ENCODE assay signal across 7 cellular contexts in the genomic region with DNA sequence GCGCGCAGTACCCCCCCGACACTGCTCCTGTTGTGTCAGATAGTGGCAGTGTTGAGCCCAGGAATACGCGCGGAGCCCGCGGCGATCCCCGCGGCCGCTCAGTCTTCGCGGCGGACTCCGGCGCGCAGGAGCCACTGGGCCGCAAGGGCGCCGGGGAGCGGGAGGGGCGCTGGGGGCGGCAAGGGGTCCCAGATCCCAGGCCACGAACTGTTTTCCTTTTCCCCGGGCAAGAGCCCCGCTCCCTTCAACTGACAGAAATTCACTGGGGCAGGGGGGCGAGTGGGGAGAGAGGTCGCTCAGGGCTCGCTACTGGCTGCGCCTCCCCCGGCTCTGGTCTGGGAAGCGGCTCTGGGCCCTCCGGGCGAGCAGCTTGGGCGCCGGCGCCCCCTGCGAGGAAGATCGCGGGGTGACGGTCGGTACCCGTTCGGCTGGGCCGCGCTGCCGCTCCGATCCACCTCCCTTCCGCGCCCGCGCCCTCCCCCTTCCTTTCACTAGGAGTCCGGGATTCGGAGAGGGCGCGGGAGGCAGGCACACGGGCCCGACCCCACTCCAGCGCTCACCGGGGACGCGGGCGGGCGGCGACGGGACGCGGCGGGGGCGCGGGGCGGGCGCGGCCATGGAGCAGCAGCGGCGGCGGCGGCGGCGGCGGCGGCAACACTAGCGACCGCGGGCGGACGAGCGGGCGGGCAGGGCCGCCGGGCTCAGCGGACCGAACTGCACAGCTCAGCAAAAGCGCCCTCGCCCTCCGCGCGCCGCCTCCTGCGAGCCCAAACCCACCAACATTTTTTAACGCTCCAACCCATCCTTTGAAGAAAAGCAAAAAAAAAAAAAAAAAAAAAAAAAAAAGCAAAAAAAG. TPM values are rescaled to one million over a fixed set of nuclear protein-coding genes. Genes with fewer than 3 reads are reported as not detected.
DNase-seq lines count a peak whose midpoint lies in the region; ATAC-seq, FAIRE-seq and TF ChIP-seq lines count a peak whose summit lies in the region.

No MANE protein-coding gene starts in this region.

- H4K20me1 ChIP-seq in K562 (replicated peaks; ENCODE audit: control insufficient read depth, insufficient read depth, low read length): no peaks in the 10 kb centered on the region

- H3K4me1 ChIP-seq in K562 (replicated peaks in 1 of 2; ENCODE audit: control insufficient read depth in 2 of 2, insufficient read depth in 2 of 2, low read length in 2 of 2) (peaks cover 0 to 10% of the 10 kb centered on the region in 2 experiments; a peak in 2 of 5 replicates), iPS-15b (ENCODE audit: control insufficient read depth, insufficient read depth, low read length) (peaks cover 13% of the 10 kb centered on the region), gastrocnemius medialis (peaks cover 29 to 32% of the 10 kb centered on the region in 2 donors)

- no peak for TF ChIP-seq EP300 in K562 (IDR thresholded peaks at IDR 0.05; ENCODE audit: low read length)

- in situ Hi-C loops in K562 (cut with MboI): no loop called here
- in situ Hi-C loops in gastrocnemius medialis (cut with MboI; ENCODE audit: low sequenced_read_pairs in 4 of 4): loop anchor here (5.0 to 25.0 kb wide), 6 partner anchors 108 to 706 kb away; no protein-coding TSS in a partner anchor

- peak; percentile 40 to 48; a peak in 3 of 4 replicates for TF ChIP-seq RAD21 in K562 (CRISPR knock-in tag; conservative IDR thresholded peaks at IDR 0.05 in 1 of 2, IDR thresholded peaks at IDR 0.05 in 1 of 2)

- no peaks in the 10 kb centered on the region for H3K36me3 ChIP-seq in K562 (ENCODE audit: control insufficient read depth, insufficient read depth, low read length)
- H3K36me3 ChIP-seq in iPS-15b (ENCODE audit: control insufficient read depth, insufficient read depth, low read length): no peaks in the 10 kb centered on the region
- H3K36me3 ChIP-seq in gastrocnemius medialis: no peaks in the 10 kb centered on the region

- peak; percentile 92 for DNase-seq in NCI-H146 (lab: John Stamatoyannopoulos, UW)
- peak; percentile 34 for DNase-seq in T-helper 9 cell
- peak; percentile 67 to 79 (median 69) for DNase-seq in K562 (ENCODE audit: extremely low read depth in 1 of 4, low spot score in 3 of 4)
- DNase-seq in gastrocnemius medialis: peak; percentile 84 to 87

- H3K79me2 ChIP-seq in K562 (ENCODE audit: control insufficient read depth, insufficient read depth, low read length): no peaks in the 10 kb centered on the region

- H3K9me3 ChIP-seq in K562 (replicated peaks; ENCODE audit: control insufficient read depth, insufficient read depth, low read depth, low read length) (no peaks in the 10 kb centered on the region), iPS-15b (ENCODE audit: control insufficient read depth, insufficient read depth, low read length) (no peaks in the 10 kb centered on the region), gastrocnemius medialis (no peaks in the 10 kb centered on the region)

- H3K9me1 ChIP-seq in K562 (ENCODE audit: control insufficient read depth, insufficient read depth, low read length): no peaks in the 10 kb centered on the region

- H3K27ac ChIP-seq in K562 (ENCODE audit: extremely low read depth, low read depth, low read length) (no peak overlapping the region), gastrocnemius medialis (peak overlapping the region; percentile 86 to 100 (median 96))

- intact Hi-C loops in K562 (cut with micrococcal nuclease): loop anchor here (10.0 kb wide), 1 partner anchor 216 kb away; no protein-coding TSS in a partner anchor
- intact Hi-C loops in gastrocnemius medialis (cut with DNase I; ENCODE audit: low total_unique reads): loop anchor here (1.0 kb wide), 4 partner anchors 65 to 645 kb away; no protein-coding TSS in a partner anchor

- TF ChIP-seq POLR2A in K562 (conservative IDR thresholded peaks at IDR 0.05): no peak
- peak; percentile 89 to 91 for TF ChIP-seq POLR2A in gastrocnemius medialis (IDR thresholded peaks at IDR 0.05)

- peak overlapping the region in 1 of 2 experiments; percentile 85; a peak in 2 of 4 replicates for H3K9ac ChIP-seq in K562 (ENCODE audit: insufficient read depth in 1 of 2, low read depth in 2 of 2, low read length in 2 of 2)
- H3K9ac ChIP-seq in iPS-15b (ENCODE audit: low read depth, low read length): no peak overlapping the region

- H3K4me3 ChIP-seq in K562: peak overlapping the region; percentile 36
- peak overlapping the region; percentile 54 for H3K4me3 ChIP-seq in iPS-15b (ENCODE audit: low read depth, low read length)
- H3K4me3 ChIP-seq in gastrocnemius medialis: peak overlapping the region; percentile 58 to 83 (median 79)

- ATAC-seq in GM18502 (IDR thresholded peaks at IDR 0.05; ENCODE audit: poor library complexity, unreplicated experiment): peak; percentile 88
- ATAC-seq in HG02870 (IDR thresholded peaks at IDR 0.05; ENCODE audit: unreplicated experiment): peak; percentile 84
- peak; percentile 100 for ATAC-seq in K562
- ATAC-seq in gastrocnemius medialis: peak; percentile 75 to 79

- TF ChIP-seq CTCF in K562 (IDR thresholded peaks at IDR 0.05 in 2 of 3, conservative IDR thresholded peaks at IDR 0.05 in 1 of 3; ENCODE audit: insufficient read depth in 2 of 3, low read depth in 1 of 3, low read length in 3 of 3) (peak; percentile 47 to 65 (median 53); a peak in 5 of 6 replicates), gastrocnemius medialis (IDR thresholded peaks at IDR 0.05 in 4 of 5, conservative IDR thresholded peaks at IDR 0.05 in 1 of 5) (peak; percentile 34 to 73 (median 70))

- FAIRE-seq in K562 (lab: Jason Lieb, UNC): no peak

- CTCF ChIA-PET in K562 (lab: Yijun Ruan, JAX; ENCODE audit: low intra/inter-chr PET ratio): interaction anchor here (0.6 kb wide), 1 partner anchor 534 kb away, joined by 4 read pairs; no protein-coding TSS in a partner anchor

- H3K4me2 ChIP-seq in K562 (ENCODE audit: insufficient read depth, low read length): peak overlapping the region; percentile 37; the same call in 1 of the 2 replicates

- POLR2A ChIA-PET in K562 (lab: Yijun Ruan, JAX): no interaction called here

- 0 out of 2 replicates have a peak overlapping the region, but pooled peaks have one; percentile 45 for H2AFZ ChIP-seq in K562 (ENCODE audit: low read depth, low read length)

- WGBS in K562 (ENCODE audit: insufficient coverage, low coverage, missing lambda C conversion rate): 0% methylated on average over 15 of the region's 102 CpGs

- H3K27me3 ChIP-seq in K562 (ENCODE audit: control insufficient read depth in 2 of 2, insufficient read depth in 2 of 2, low read length in 2 of 2): peaks cover 2 to 9% of the 10 kb centered on the region in 2 experiments; a peak in 3 of 5 replicates
- H3K27me3 ChIP-seq in iPS-15b (ENCODE audit: control insufficient read depth, insufficient read depth, low read length): peaks cover 21% of the 10 kb centered on the region
- H3K27me3 ChIP-seq in gastrocnemius medialis: no peaks in the 10 kb centered on the region

- BruUV-seq in K562 (replicated peaks; lab: Mats Ljungman, UMichigan): no TSS peak

TF ChIP-seq in K562, 482 proteins besides CTCF, POLR2A, EP300 and RAD21 (continues in another document):
- no peak for TF ChIP-seq SLC30A9 (CRISPR knock-in tag; IDR thresholded peaks at IDR 0.05)
- no peak for TF ChIP-seq ZNF316 (IDR thresholded peaks at IDR 0.05)
- TF ChIP-seq EP400 (IDR thresholded peaks at IDR 0.05): no peak
- TF ChIP-seq ZNF75A (CRISPR knock-in tag; IDR thresholded peaks at IDR 0.05): no peak
- TF ChIP-seq GABPA (tag; conservative IDR thresholded peaks at IDR 0.05; ENCODE audit: low read depth): no peak
- no peak for TF ChIP-seq NFIC (IDR thresholded peaks at IDR 0.05)
- no peak for TF ChIP-seq MCM3 (IDR thresholded peaks at IDR 0.05)
- peak; percentile 44; the same call in 1 of the 2 replicates for TF ChIP-seq ZBTB7A (IDR thresholded peaks at IDR 0.05; ENCODE audit: borderline replicate concordance, control insufficient read depth, low read depth, low read length)
- TF ChIP-seq SMC3 (conservative IDR thresholded peaks at IDR 0.05; ENCODE audit: insufficient read depth, low read depth, low read length): peak; percentile 38; the same call in 1 of the 2 replicates
- peak; percentile 57 for TF ChIP-seq RBFOX2 (IDR thresholded peaks at IDR 0.05; ENCODE audit: low read depth, low read length)
- no peak for TF ChIP-seq ZNF57 (CRISPR knock-in tag; IDR thresholded peaks at IDR 0.05)
- TF ChIP-seq CREB5 (CRISPR knock-in tag; IDR thresholded peaks at IDR 0.05): no peak
- no peak for TF ChIP-seq TEAD4 (IDR thresholded peaks at IDR 0.05; ENCODE audit: low read length)
- no peak for TF ChIP-seq TEAD4 (CRISPR knock-in tag; IDR thresholded peaks at IDR 0.05; ENCODE audit: borderline replicate concordance)

RNA-seq across cellular contexts. Expression of gene SETBP1, which starts 1.4 kb away (rescaled TPM):
- 0.95 and 1.1 TPM in 2 replicates for total RNA-seq in K562 (2011; cell fraction: chromatin; rRNA removed; ENCODE audit: low replicate concordance)
- 0.13 and 0.33 TPM in 2 replicates for total RNA-seq in K562 (2011; cell fraction: nucleolus; rRNA removed)
- 0.37 and 0.84 TPM in 2 replicates for total RNA-seq in K562 (2011; cell fraction: nucleoplasm; rRNA removed)
- under 0.01 and 0.04 TPM in 2 replicates for total RNA-seq in K562 (2014; rRNA removed)
- total RNA-seq in K562 (2014; rRNA removed; fragmentation: Illumina TruSeq; extraction: Trizol): under 0.01 and 0.04 TPM in 2 replicates
- 0.04 TPM in 2 replicates for total RNA-seq in K562 (2015; rRNA removed; fragmentation: Illumina TruSeq; extraction: Trizol)
- 0.13 and 0.18 TPM in 2 replicates for total RNA-seq in K562 (2021)
- 0.04 and 0.13 TPM in 2 replicates for polyA plus RNA-seq in K562 (2011; rRNA removed)
- 0.01 and 0.04 TPM in 2 replicates for polyA plus RNA-seq in K562 (2011; cell fraction: cytosol; rRNA removed)
- 0.15 and 0.17 TPM in 2 replicates for polyA plus RNA-seq in K562 (2011; cell fraction: nucleus; rRNA removed)
- 0.17 and 0.20 TPM in 2 replicates for polyA plus RNA-seq in K562 (2012)
- 0.04 and 0.10 TPM in 2 replicates for polyA plus RNA-seq in K562 (2014; fragmentation: Illumina TruSeq; extraction: Trizol)
- polyA plus RNA-seq in K562 (2014; fragmentation: Nextera tagmentation; extraction: Ambion mirVana): under 1 TPM; 0.03 TPM
- polyA plus RNA-seq in K562 (2014; rRNA removed): 0.04 and 0.11 TPM in 2 replicates
- 0.06 and 0.39 TPM in 2 replicates for polyA minus RNA-seq in K562 (2011; rRNA and poly(A)+ RNA removed)
- not detected in 2 replicates for polyA minus RNA-seq in K562 (2011; cell fraction: cytosol; rRNA and poly(A)+ RNA removed)
- 0.22 and 0.40 TPM in 2 replicates for polyA minus RNA-seq in K562 (2011; cell fraction: nucleus; rRNA and poly(A)+ RNA removed)
- 10 to 100 TPM in 3 of 4 donors, 1 to 10 TPM in 1; 9.2 to 20.0 (median 15.3) TPM for total RNA-seq in gastrocnemius medialis

Comparison
In these comparisons a context has a peak if more than half of its experiments do, and no peak if none do; other contexts are left out.
1. DNase-seq: peak in every context shown above with its lines; median percentile 92 in NCI-H146; 86 in gastrocnemius medialis; 69 in K562; 34 in T-helper 9 cell.
2. RNA of gene SETBP1, which starts 1.4 kb away (total RNA-seq): 9.2 to 20.0 TPM in gastrocnemius medialis; under 0.01 to 1.1 TPM in K562; every median in the first group is over 4 times any median in the second.
3. Peak in every context shown above with its lines, with median percentiles within 50 percentile points of each other: ATAC-seq and H3K4me3 ChIP-seq.